15 cellular contexts compared by ENCODE assay signal in the genomic region with DNA sequence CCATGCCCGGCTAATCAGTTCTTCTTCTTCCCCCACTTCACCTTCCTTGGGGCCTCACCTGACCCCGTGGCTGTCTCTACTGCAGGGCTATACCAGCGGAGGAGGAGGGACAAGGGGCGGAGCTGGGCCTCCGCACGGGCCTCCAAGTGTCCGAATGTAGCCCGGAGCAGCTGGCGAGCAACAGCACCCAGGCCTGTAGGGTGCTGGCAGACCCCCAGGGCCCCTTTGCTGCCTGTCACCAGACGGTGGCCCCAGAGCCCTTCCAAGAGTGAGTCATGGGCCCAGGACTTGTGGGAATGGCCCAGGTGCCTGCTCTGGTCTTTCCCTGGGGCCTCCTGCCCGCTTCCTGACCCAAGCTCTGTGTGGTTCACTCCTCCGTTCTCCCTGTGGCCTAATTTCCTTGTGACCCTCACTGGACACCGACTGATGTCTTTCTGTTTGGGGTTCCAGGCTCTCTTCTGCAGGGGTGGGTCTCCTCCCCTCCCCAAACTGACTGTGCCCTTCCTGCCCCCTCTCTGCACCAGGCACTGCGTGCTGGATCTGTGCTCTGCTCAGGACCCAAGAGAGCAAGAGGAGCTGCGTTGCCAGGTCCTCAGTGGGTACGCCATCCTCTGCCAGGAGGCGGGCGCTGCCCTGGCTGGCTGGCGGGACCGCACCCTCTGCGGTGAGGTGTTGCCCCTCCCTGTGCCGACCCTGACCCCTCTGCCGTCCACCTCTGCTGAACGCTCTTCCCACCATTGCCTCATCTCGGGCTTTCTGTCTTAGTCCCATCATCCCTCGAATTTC. TPM values are rescaled to one million over a fixed set of nuclear protein-coding genes. Genes with fewer than 3 reads are reported as not detected.
"Had no signal": no experiment of that assay in that cellular context is flagged by ENCODE, and none has a peak within 500 bp of the region (broad histone marks: within the 10 kb centered on the region; RNA-seq: fewer than 3 reads in every experiment).

No MANE protein-coding gene starts in this region.

- FAIRE-seq: keratinocyte had no signal

- H3K9me3 ChIP-seq: gastrocnemius medialis, heart right ventricle, left ventricle myocardium inferior, tibial artery had no signal

- ATAC-seq: gastrocnemius medialis had no signal

- H3K4me1 ChIP-seq: gastrocnemius medialis, heart right ventricle, left ventricle myocardium inferior, tibial artery had no signal

- DNase-seq: activated CD4-positive, alpha-beta T cell treated with anti-CD3 and anti-CD28 coated beads for 4 hours; activated naive CD4-positive, alpha-beta T cell treated with Interleukin-2 at 50 U/mL for 16 hours; central memory CD4-positive, alpha-beta T cell; effector CD4-positive, alpha-beta T cell; gastrocnemius medialis; heart right ventricle; left ventricle myocardium inferior; nephron progenitor cell; stimulated activated CD4-positive, alpha-beta T cell treated with anti-CD3 and anti-CD28 coated beads, Interleukin-4, amount 100 ng/mL, for 4 hours; T1000; tibial artery had no signal

- H3K36me3 ChIP-seq: gastrocnemius medialis, heart right ventricle, left ventricle myocardium inferior, tibial artery had no signal

- H3K27ac ChIP-seq: coronary artery, gastrocnemius medialis, heart right ventricle, left ventricle myocardium inferior, tibial artery had no signal

- H3K4me3 ChIP-seq: coronary artery, gastrocnemius medialis, heart right ventricle, left ventricle myocardium inferior, tibial artery had no signal

RNA-seq across cellular contexts. Expression of a gene that starts 58.7 kb away (rescaled TPM):
- total RNA-seq: gastrocnemius medialis, heart right ventricle, left ventricle myocardium inferior, osteocyte, renal cortical epithelial cell had no signal
- polyA plus RNA-seq: heart right ventricle had no signal
